In the genomic region with DNA sequence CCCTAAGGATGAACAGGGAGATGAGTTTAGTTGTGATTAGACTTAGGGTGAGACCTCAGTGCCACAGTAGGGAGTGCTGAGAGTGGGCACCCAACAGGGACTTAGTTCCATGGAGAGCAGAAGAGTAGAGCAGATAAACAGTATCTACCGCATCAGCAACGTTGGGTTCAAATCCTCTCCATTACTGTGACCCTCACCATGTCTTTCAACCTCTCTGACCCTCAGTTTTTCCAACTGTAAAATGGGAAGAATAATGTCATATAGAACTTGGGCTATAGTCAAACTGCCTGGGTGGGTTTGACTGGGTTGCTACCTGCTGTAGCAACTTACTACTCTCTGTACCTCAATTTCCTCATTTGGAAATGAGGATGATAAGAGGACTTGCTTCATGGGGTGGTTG, we compare ENCODE assay signal across 30 cellular contexts. TPM values are rescaled to one million over a fixed set of nuclear protein-coding genes. Genes with fewer than 3 reads are reported as not detected.
"Had no signal": no experiment of that assay in that cellular context is flagged by ENCODE, and none has a peak within 500 bp of the region (broad histone marks: within the 10 kb centered on the region; RNA-seq: fewer than 3 reads in every experiment).

No MANE protein-coding gene starts in this region.

- H3K9me3 ChIP-seq: stomach, suprapubic skin, testis, thoracic aorta, thyroid gland, tibial artery, tibial nerve, transverse colon, upper lobe of left lung, upper lobe of right lung, uterus, vagina had no signal

- H3K27me3 ChIP-seq: testis, thyroid gland, upper lobe of left lung, uterus, vagina had no signal

- H3K36me3 Mint-ChIP-seq: stimulated activated effector memory CD8-positive, alpha-beta T cell treated with anti-CD3 and anti-CD28 coated beads, Interleukin-12 subunit alpha, Interleukin-12 subunit beta, amount 100 ng/mL, for 72 hours; stimulated activated memory B cell treated with anti-CD40 and anti-IgM and Interleukin-4, amounts not matched to agents 10 μg/mL and 1 μg/mL and 100 μg/mL, for 72 hours; stimulated activated naive B cell treated with anti-CD40 and anti-IgM and Interleukin-4, amounts not matched to agents 10 μg/mL and 1 μg/mL and 100 μg/mL, for 72 hours; type B pancreatic cell had no signal

- H3K4me3 Mint-ChIP-seq: stimulated activated effector memory CD8-positive, alpha-beta T cell treated with anti-CD3 and anti-CD28 coated beads, Interleukin-12 subunit alpha, Interleukin-12 subunit beta, amount 100 ng/mL, for 72 hours; stimulated activated memory B cell treated with anti-CD40 and anti-IgM and Interleukin-4, amounts not matched to agents 10 μg/mL and 1 μg/mL and 100 μg/mL, for 72 hours; stimulated activated naive B cell treated with anti-CD40 and anti-IgM and Interleukin-4, amounts not matched to agents 10 μg/mL and 1 μg/mL and 100 μg/mL, for 72 hours; stimulated activated naive CD8-positive, alpha-beta T cell treated with anti-CD3 and anti-CD28 coated beads, Interleukin-15, amount 100 ng/mL, for 72 hours; stimulated activated naive CD8-positive, alpha-beta T cell treated with anti-CD3 and anti-CD28 coated beads, Interleukin-15, Interleukin-2, amounts not matched to agents 100 ng/mL and 50 ng/mL, for 24 hours; type B pancreatic cell had no signal

- ATAC-seq: stimulated activated effector memory CD8-positive, alpha-beta T cell treated with anti-CD3 and anti-CD28 coated beads, Interleukin-12 subunit alpha, Interleukin-12 subunit beta, amount 100 ng/mL, for 72 hours; stimulated activated memory B cell treated with anti-CD40 and anti-IgM and Interleukin-4, amounts not matched to agents 10 μg/mL and 1 μg/mL and 100 μg/mL, for 72 hours; stimulated activated naive B cell treated with anti-CD40 and anti-IgM and Interleukin-4, amounts not matched to agents 10 μg/mL and 1 μg/mL and 100 μg/mL, for 72 hours; stimulated activated naive CD8-positive, alpha-beta T cell treated with anti-CD3 and anti-CD28 coated beads, Interleukin-15, amount 100 ng/mL, for 72 hours; stimulated activated naive CD8-positive, alpha-beta T cell treated with anti-CD3 and anti-CD28 coated beads, Interleukin-15, Interleukin-2, amounts not matched to agents 100 U/mL and 50 U/mL, for 24 hours; upper lobe of right lung had no signal

- H3K36me3 ChIP-seq: stomach, suprapubic skin, thoracic aorta, thyroid gland, tibial artery, tibial nerve, transverse colon, upper lobe of left lung, upper lobe of right lung, uterus, vagina had no signal

- H3K9me3 Mint-ChIP-seq: stimulated activated effector memory CD8-positive, alpha-beta T cell treated with anti-CD3 and anti-CD28 coated beads, Interleukin-12 subunit alpha, Interleukin-12 subunit beta, amount 100 ng/mL, for 72 hours; stimulated activated memory B cell treated with anti-CD40 and anti-IgM and Interleukin-4, amounts not matched to agents 10 μg/mL and 1 μg/mL and 100 μg/mL, for 72 hours; stimulated activated naive B cell treated with anti-CD40 and anti-IgM and Interleukin-4, amounts not matched to agents 10 μg/mL and 1 μg/mL and 100 μg/mL, for 72 hours; stimulated activated naive CD8-positive, alpha-beta T cell treated with anti-CD3 and anti-CD28 coated beads, Interleukin-15, amount 100 ng/mL, for 72 hours; stimulated activated naive CD8-positive, alpha-beta T cell treated with anti-CD3 and anti-CD28 coated beads, Interleukin-15, Interleukin-2, amounts not matched to agents 100 ng/mL and 50 ng/mL, for 24 hours; type B pancreatic cell had no signal

- H3K27ac ChIP-seq: stomach, suprapubic skin, testis, thoracic aorta, thyroid gland, tibial artery, tibial nerve, transverse colon, upper lobe of left lung, upper lobe of right lung, uterus, vagina had no signal

- H3K4me1 Mint-ChIP-seq: stimulated activated effector memory CD8-positive, alpha-beta T cell treated with anti-CD3 and anti-CD28 coated beads, Interleukin-12 subunit alpha, Interleukin-12 subunit beta, amount 100 ng/mL, for 72 hours; stimulated activated memory B cell treated with anti-CD40 and anti-IgM and Interleukin-4, amounts not matched to agents 10 μg/mL and 1 μg/mL and 100 μg/mL, for 72 hours; stimulated activated naive B cell treated with anti-CD40 and anti-IgM and Interleukin-4, amounts not matched to agents 10 μg/mL and 1 μg/mL and 100 μg/mL, for 72 hours; stimulated activated naive CD8-positive, alpha-beta T cell treated with anti-CD3 and anti-CD28 coated beads, Interleukin-15, amount 100 ng/mL, for 72 hours had no signal

- H3K4me3 ChIP-seq: stomach, suprapubic skin, testis, thoracic aorta, thyroid gland, tibial artery, tibial nerve, transverse colon, upper lobe of left lung, upper lobe of right lung, uterus, vagina had no signal

- H3K4me1 ChIP-seq: stomach, suprapubic skin, testis, thyroid gland, tibial artery, tibial nerve, transverse colon, upper lobe of left lung, upper lobe of right lung, uterus, vagina had no signal

- H3K27ac Mint-ChIP-seq: stimulated activated effector memory CD8-positive, alpha-beta T cell treated with anti-CD3 and anti-CD28 coated beads, Interleukin-12 subunit alpha, Interleukin-12 subunit beta, amount 100 ng/mL, for 72 hours; stimulated activated memory B cell treated with anti-CD40 and anti-IgM and Interleukin-4, amounts not matched to agents 10 μg/mL and 1 μg/mL and 100 μg/mL, for 72 hours; stimulated activated naive B cell treated with anti-CD40 and anti-IgM and Interleukin-4, amounts not matched to agents 10 μg/mL and 1 μg/mL and 100 μg/mL, for 72 hours; stimulated activated naive CD8-positive, alpha-beta T cell treated with anti-CD3 and anti-CD28 coated beads, Interleukin-15, amount 100 ng/mL, for 72 hours; stimulated activated naive CD8-positive, alpha-beta T cell treated with anti-CD3 and anti-CD28 coated beads, Interleukin-15, Interleukin-2, amounts not matched to agents 100 ng/mL and 50 ng/mL, for 24 hours; type B pancreatic cell had no signal

- FAIRE-seq: urothelium cell line had no signal

- DNase-seq: stimulated activated CD4-positive, alpha-beta T cell treated with anti-CD3 and anti-CD28 coated beads, Interleukin-2, amount 100 ng/mL, for 48 hours; stimulated activated CD4-positive, alpha-beta T cell treated with anti-CD3 and anti-CD28 coated beads, Interleukin-4, amount 100 ng/mL, for 1 hour; stimulated activated CD4-positive, alpha-beta T cell treated with anti-CD3 and anti-CD28 coated beads, Interleukin-4, amount 100 ng/mL, for 24 hours; stimulated activated CD4-positive, alpha-beta T cell treated with anti-CD3 and anti-CD28 coated beads, Interleukin-4, amount 100 ng/mL, for 4 hours; stimulated activated CD8-positive, alpha-beta memory T cell treated with anti-CD3 and anti-CD28 coated beads, Interleukin-4, amount 100 ng/mL, for 48 hours; stimulated activated naive B cell treated with anti-CD40 and anti-IgM and Interleukin-4, amounts not matched to agents 10 μg/mL and 1 μg/mL and 100 μg/mL, for 72 hours; stimulated activated naive CD4-positive, alpha-beta T cell; stimulated activated naive CD4-positive, alpha-beta T cell treated with Interleukin-2 at 50 U/mL for 16 hours; stimulated activated naive CD8-positive, alpha-beta T cell treated with anti-CD3 and anti-CD28 coated beads, Interleukin-15, amount 100 ng/mL, for 72 hours; stimulated activated naive CD8-positive, alpha-beta T cell treated with anti-CD3 and anti-CD28 coated beads, Interleukin-15, Interleukin-2, amounts not matched to agents 100 U/mL and 50 U/mL, for 24 hours; stomach; substantia nigra; testis; thyroid gland; tibial artery; transverse colon; trophoblast cell; upper lobe of left lung; upper lobe of right lung; uterus had no signal

RNA-seq across cellular contexts. Expression of gene DISP3, which starts 6.7 kb away (rescaled TPM):
- total RNA-seq: subcutaneous adipose tissue, suprapubic skin, thoracic aorta, thyroid gland, upper lobe of right lung, vagina had no signal
